5 cellular contexts compared by ENCODE assay signal in genomic region chr4:144016048-144016605, GRCh38. TPM values are rescaled to one million over a fixed set of nuclear protein-coding genes. Genes with fewer than 3 reads are reported as not detected.
"Had no signal": no experiment of that assay in that cellular context is flagged by ENCODE, and none has a peak within 500 bp of the region (broad histone marks: within the 10 kb centered on the region; RNA-seq: fewer than 3 reads in every experiment).

No MANE protein-coding gene starts in this region.

RNA-seq across cellular contexts. Expression of gene GYPB, which starts 3.1 kb away (rescaled TPM):
- total RNA-seq: PC-3, Peyer's patch, Right ventricle myocardium inferior, SJCRH30 had no signal
- polyA plus RNA-seq: SK-N-SH had no signal
